In genomic region chr7:101238226-101239182, GRCh38 we compare ENCODE assay signal across 16 cellular contexts. TPM values are rescaled to one million over a fixed set of nuclear protein-coding genes. Genes with fewer than 3 reads are reported as not detected.
DNase-seq lines count a peak whose midpoint lies in the region; ATAC-seq, FAIRE-seq and TF ChIP-seq lines count a peak whose summit lies in the region.
"Had no signal": no experiment of that assay in that cellular context is flagged by ENCODE, and none has a peak within 500 bp of the region (broad histone marks: within the 10 kb centered on the region; RNA-seq: fewer than 3 reads in every experiment).

No MANE protein-coding gene starts in this region.

- peak overlapping the region; percentile 41 for H3K27ac Mint-ChIP-seq in central memory CD8-positive, alpha-beta T cell (ENCODE audit: low read depth)

- H3K4me3 ChIP-seq in GM23248 = no peak overlapping the region
- H3K4me3 ChIP-seq in HepG2 (replicated peaks in 1 of 3; ENCODE audit: insufficient read depth in 1 of 3, low read depth in 2 of 3, low read length in 3 of 3) = no peak overlapping the region
- peak overlapping the region in 1 of 2 donors; percentile 84 for H3K4me3 ChIP-seq in small intestine (ENCODE audit: low read depth in 1 of 2, low read length in 2 of 2)
- H3K4me3 ChIP-seq in A673 (ENCODE audit: low read depth, low read length, poor library complexity, severe bottlenecking) = no peak overlapping the region

- in situ Hi-C loops in GM23248 (cut with MboI) (no loop called here), HepG2 (cut with HindIII; ENCODE audit: extremely low pct_ligation_motif_present, low pct_unique_long_range_greater_than_20kb) (no loop called here)

- H4K20me1 ChIP-seq in GM23248 (ENCODE audit: insufficient read depth) (no peaks in the 10 kb centered on the region), HepG2 (ENCODE audit: insufficient read depth, low read length) (no peaks in the 10 kb centered on the region)

- TF ChIP-seq CTCF in HepG2 (CRISPR knock-in tag; IDR thresholded peaks at IDR 0.05) (no peak), A673 (conservative IDR thresholded peaks at IDR 0.05; ENCODE audit: low read depth, low read length) (no peak)

- TF ChIP-seq RAD21 in HepG2 (CRISPR knock-in tag; IDR thresholded peaks at IDR 0.05) = no peak

- H3K27ac ChIP-seq in GM23248 = peak overlapping the region; percentile 21
- H3K27ac ChIP-seq in HepG2 (ENCODE audit: extremely low read length, insufficient read depth, low read length) = peak overlapping the region; percentile 71
- H3K27ac ChIP-seq in small intestine (ENCODE audit: low read depth in 1 of 2, low read length in 1 of 2) = peak overlapping the region; percentile 97 to 99
- no peak overlapping the region for H3K27ac ChIP-seq in A673 (ENCODE audit: low read depth, low read length, poor library complexity, severe bottlenecking)

- FAIRE-seq in HepG2 (lab: Jason Lieb, UNC) (no peak), small intestine (lab: Jason Lieb, UNC) (no peak)
- FAIRE-seq: HTR-8/SVneo had no signal

- no peaks in the 10 kb centered on the region for H3K9me2 ChIP-seq in GM23248 (ENCODE audit: insufficient read depth)

- no peak overlapping the region for H3K4me3 Mint-ChIP-seq in central memory CD8-positive, alpha-beta T cell
- H3K4me3 Mint-ChIP-seq: naive thymus-derived CD4-positive, alpha-beta T cell had no signal

- H3K9ac ChIP-seq in GM23248 (0 out of 2 replicates have a peak overlapping the region, but pooled peaks have one; percentile 18), HepG2 (ENCODE audit: insufficient read depth, low read depth, low read length) (no peak overlapping the region)

- H3K9me3 ChIP-seq in GM23248 (ENCODE audit: low read depth) (no peaks in the 10 kb centered on the region), HepG2 (ENCODE audit: low read length) (no peaks in the 10 kb centered on the region), small intestine (ENCODE audit: control insufficient read depth, low read depth) (no peaks in the 10 kb centered on the region), A673 (ENCODE audit: low read depth, low read length, poor library complexity, severe bottlenecking) (no peaks in the 10 kb centered on the region)

- H3F3A ChIP-seq in GM23248 (ENCODE audit: insufficient read depth) = peaks cover 10% of the 10 kb centered on the region

- no peak for TF ChIP-seq POLR2A in HepG2 (IDR thresholded peaks at IDR 0.05; ENCODE audit: insufficient read depth in 1 of 2, low read depth in 2 of 2, low read length in 2 of 2)

- H3K4me1 ChIP-seq in GM23248 (ENCODE audit: insufficient read depth) = peaks cover 17% of the 10 kb centered on the region
- H3K4me1 ChIP-seq in HepG2 (ENCODE audit: insufficient read depth, low read length) = peaks cover 56% of the 10 kb centered on the region
- peaks cover 0 to 1% of the 10 kb centered on the region in 2 donors for H3K4me1 ChIP-seq in small intestine (ENCODE audit: control insufficient read depth in 2 of 2, insufficient read depth in 1 of 2, low read depth in 1 of 2, low read length in 1 of 2)
- H3K4me1 ChIP-seq in A673 (ENCODE audit: insufficient read depth, low read length, poor library complexity, severe bottlenecking) = no peaks in the 10 kb centered on the region

- BruUV-seq in HepG2 (replicated peaks; lab: Mats Ljungman, UMichigan) (no TSS peak), A673 (replicated peaks; lab: Mats Ljungman, UMichigan) (no TSS peak)

- H3K36me3 Mint-ChIP-seq in central memory CD8-positive, alpha-beta T cell (ENCODE audit: insufficient read depth) = peaks cover 6% of the 10 kb centered on the region

- CTCF ChIA-PET in HepG2 (lab: Yijun Ruan, JAX; ENCODE audit: low intra/inter-chr PET ratio, low total read pairs) (no interaction called here), A673 (lab: Charles Lee) (no interaction called here)

- 77 to 83% methylated on average over 26 to 28 of the region's 28 CpGs for WGBS in GM23248 (ENCODE audit: low coverage in 1 of 2, low lambda C conversion rate in 2 of 2, missing lambda C conversion rate in 2 of 2), 2 experiments
- 98% methylated on average over 18 of the region's 28 CpGs for WGBS in HepG2 (ENCODE audit: low lambda C conversion rate)
- 16 to 45% (median 40%) methylated on average over 23 to 28 of the region's 28 CpGs for WGBS in small intestine, 3 donors

- H3K27me3 ChIP-seq in GM23248 (replicated peaks; ENCODE audit: insufficient read depth) (no peaks in the 10 kb centered on the region), HepG2 (ENCODE audit: control insufficient read depth in 1 of 2, insufficient read depth in 2 of 2, low read length in 2 of 2) (no peaks in the 10 kb centered on the region), small intestine (ENCODE audit: control insufficient read depth in 2 of 2, insufficient read depth in 2 of 2, low read length in 2 of 2) (no peaks in the 10 kb centered on the region), A673 (replicated peaks; ENCODE audit: insufficient read depth, low read depth, low read length, poor library complexity) (no peaks in the 10 kb centered on the region)

- H3K4me2 ChIP-seq in GM23248 (ENCODE audit: unreplicated experiment) = no peak overlapping the region
- H3K4me2 ChIP-seq in HepG2 (ENCODE audit: low read depth, low read length) = peak overlapping the region; percentile 82; the same call in 1 of the 2 replicates

- POLR2A ChIA-PET in HepG2 (lab: Yijun Ruan, JAX) = interaction anchor here (0.7 to 3.2 kb wide), 13 partner anchors 11 to 138 kb away, joined by 3 to 33 read pairs (median 4); partner anchors contain the start of genes MOGAT3, PLOD3 and ZNHIT1
- POLR2A ChIA-PET in A673 (lab: Charles Lee; ENCODE audit: low non-redundant PET) = no interaction called here

- intact Hi-C loops in HepG2 (cut with micrococcal nuclease; ENCODE audit: unreplicated experiment) = no loop called here
- intact Hi-C loops in A673 (cut with micrococcal nuclease; ENCODE audit: unreplicated experiment) = no loop called here

- no peaks in the 10 kb centered on the region for H3K9me3 Mint-ChIP-seq in central memory CD8-positive, alpha-beta T cell
- H3K9me3 Mint-ChIP-seq: naive thymus-derived CD4-positive, alpha-beta T cell had no signal

- H3K36me3 ChIP-seq in GM23248 (ENCODE audit: low read depth) = no peaks in the 10 kb centered on the region
- peaks cover 7 to 20% of the 10 kb centered on the region in 2 experiments; a peak in 4 of 5 replicates for H3K36me3 ChIP-seq in HepG2 (replicated peaks in 1 of 2; ENCODE audit: control insufficient read depth in 1 of 2, insufficient read depth in 2 of 2, low read length in 2 of 2)
- peaks cover 0 to 5% of the 10 kb centered on the region in 2 donors for H3K36me3 ChIP-seq in small intestine (ENCODE audit: control insufficient read depth in 2 of 2, insufficient read depth in 2 of 2, low read length in 2 of 2)
- H3K36me3 ChIP-seq in A673 (ENCODE audit: insufficient read depth, low read length, poor library complexity, severe bottlenecking) = peaks cover 9% of the 10 kb centered on the region

- H2AFZ ChIP-seq in GM23248 (no peak overlapping the region), HepG2 (ENCODE audit: low read length) (no peak overlapping the region)

- H3K79me2 ChIP-seq in GM23248 (ENCODE audit: insufficient read depth) = peaks cover 37% of the 10 kb centered on the region
- H3K79me2 ChIP-seq in HepG2 (ENCODE audit: insufficient read depth, low read length) = peaks cover 10% of the 10 kb centered on the region

- peaks cover under 1% of the 10 kb centered on the region for H3K4me1 Mint-ChIP-seq in central memory CD8-positive, alpha-beta T cell

- H3K27me3 Mint-ChIP-seq in central memory CD8-positive, alpha-beta T cell = no peaks in the 10 kb centered on the region
- H3K27me3 Mint-ChIP-seq: naive thymus-derived CD4-positive, alpha-beta T cell had no signal

- ATAC-seq in central memory CD8-positive, alpha-beta T cell (replicated peaks; ENCODE audit: extremely low read depth, poor library complexity, severe bottlenecking) = no peak
- ATAC-seq in HepG2 = peak; percentile 35
- no peak for ATAC-seq in GM21576 (IDR thresholded peaks at IDR 0.05; ENCODE audit: unreplicated experiment)
- ATAC-seq: naive thymus-derived CD4-positive, alpha-beta T cell had no signal

- no peak for DNase-seq in GM23248
- no peak for DNase-seq in central memory CD8-positive, alpha-beta T cell (ENCODE audit: low spot score in 2 of 2)
- no peak for DNase-seq in HepG2 (ENCODE audit: low spot score)
- peak; percentile 91 for DNase-seq in small intestine
- DNase-seq in germinal center (ENCODE audit: low spot score) = no peak
- DNase-seq in A673 (ENCODE audit: low spot score) = no peak
- no peak for DNase-seq in nucleus accumbens (lab: John Stamatoyannopoulos, UW)
- DNase-seq: activated CD8-positive, alpha-beta memory T cell treated with anti-CD3 and anti-CD28 coated beads, Interleukin-2, amount 50 U/mL, for 48 hours; naive thymus-derived CD4-positive, alpha-beta T cell; stimulated activated CD4-positive, alpha-beta T cell treated with anti-CD3 and anti-CD28 coated beads, Interleukin-2, amount 100 ng/mL, for 48 hours had no signal

- no peak for TF ChIP-seq EP300 in HepG2 (IDR thresholded peaks at IDR 0.05; ENCODE audit: low read depth in 2 of 2, low read length in 2 of 2)
- TF ChIP-seq EP300 in HepG2 (CRISPR knock-in tag; IDR thresholded peaks at IDR 0.05; ENCODE audit: borderline replicate concordance) = no peak

RNA-seq across cellular contexts. Expression of gene CLDN15, which starts 0.9 kb away (rescaled TPM):
- total RNA-seq in GM23248 (2014; rRNA removed; shearing (Covaris generic)) = 2.9 and 5.0 TPM in 2 replicates
- polyA plus RNA-seq in GM23248 (2016; fragmentation: Nextera tagmentation; extraction: Ambion mirVana) (0.81 and 1.4 TPM in 2 replicates), HepG2 (2011; rRNA removed) (17.8 and 20.6 TPM in 2 replicates), small intestine (100 to 1,000 TPM; 303 to 315 (median 314) TPM)
- total RNA-seq in HepG2 (2016; rRNA removed; fragmentation: Illumina TruSeq; extraction: Trizol) (2.2 and 7.1 TPM in 2 replicates), A673 (2021) (14.7 and 16.6 TPM in 2 replicates)
- total RNA-seq in HepG2 (2016; cell fraction: cytosol; rRNA removed; fragmentation: Illumina TruSeq; extraction: Trizol; ENCODE audit: low read depth) = 1.6 and 1.9 TPM in 2 replicates
- 1.7 and 7.0 TPM in 2 replicates for total RNA-seq in HepG2 (2016; cell fraction: insoluble cytoplasmic fraction; rRNA removed; fragmentation: Illumina TruSeq; extraction: Trizol)
- total RNA-seq in HepG2 (2016; cell fraction: membrane; rRNA removed; fragmentation: Illumina TruSeq; extraction: Trizol) = 2.3 and 3.3 TPM in 2 replicates
- total RNA-seq in HepG2 (2016; cell fraction: nucleus; rRNA removed; fragmentation: Illumina TruSeq; extraction: Trizol) = 8.2 and 12.3 TPM in 2 replicates
- 5.9 and 8.1 TPM in 2 replicates for polyA plus RNA-seq in HepG2 (2011; cell fraction: cytosol; rRNA removed)
- 79.5 and 89.0 TPM in 2 replicates for polyA plus RNA-seq in HepG2 (2011; cell fraction: nucleus; rRNA removed)
- 7.2 and 11.3 TPM in 2 replicates for polyA plus RNA-seq in HepG2 (2012)
- 1.8 and 1.9 TPM in 2 replicates for polyA plus RNA-seq in HepG2 (2016; cell fraction: cytosol; fragmentation: Illumina TruSeq; extraction: Trizol; ENCODE audit: low read depth)
- 2.5 and 3.3 TPM in 2 replicates for polyA plus RNA-seq in HepG2 (2016; cell fraction: insoluble cytoplasmic fraction; fragmentation: Illumina TruSeq; extraction: Trizol; ENCODE audit: low read depth)
- 2.7 and 4.4 TPM in 2 replicates for polyA plus RNA-seq in HepG2 (2016; cell fraction: membrane; fragmentation: Illumina TruSeq; extraction: Trizol; ENCODE audit: low read depth)
- polyA plus RNA-seq in HepG2 (2016; cell fraction: nucleus; fragmentation: Illumina TruSeq; extraction: Trizol; ENCODE audit: insufficient read depth, low read depth) = 36.5 and 40.0 TPM in 2 replicates
- polyA minus RNA-seq in HepG2 (2011; rRNA and poly(A)+ RNA removed; ENCODE audit: low replicate concordance) = 15.5 and 16.2 TPM in 2 replicates
- polyA minus RNA-seq in HepG2 (2011; cell fraction: cytosol; rRNA and poly(A)+ RNA removed) = 2.0 and 3.3 TPM in 2 replicates
- 18.2 TPM in 2 replicates for polyA minus RNA-seq in HepG2 (2011; cell fraction: nucleus; rRNA and poly(A)+ RNA removed)
- polyA plus RNA-seq: CD14-positive monocyte had no signal

RNA-seq across cellular contexts. Expression of gene FIS1, which starts 6.4 kb away (rescaled TPM):
- 169 and 193 TPM in 2 replicates for total RNA-seq in GM23248 (2014; rRNA removed; shearing (Covaris generic))
- polyA plus RNA-seq in GM23248 (2016; fragmentation: Nextera tagmentation; extraction: Ambion mirVana) = 235 and 237 TPM in 2 replicates
- 97.5 and 122 TPM in 2 replicates for total RNA-seq in HepG2 (2016; rRNA removed; fragmentation: Illumina TruSeq; extraction: Trizol)
- total RNA-seq in HepG2 (2016; cell fraction: cytosol; rRNA removed; fragmentation: Illumina TruSeq; extraction: Trizol; ENCODE audit: low read depth) = 100 and 125 TPM in 2 replicates
- 102 and 131 TPM in 2 replicates for total RNA-seq in HepG2 (2016; cell fraction: insoluble cytoplasmic fraction; rRNA removed; fragmentation: Illumina TruSeq; extraction: Trizol)
- 121 and 149 TPM in 2 replicates for total RNA-seq in HepG2 (2016; cell fraction: membrane; rRNA removed; fragmentation: Illumina TruSeq; extraction: Trizol)
- total RNA-seq in HepG2 (2016; cell fraction: nucleus; rRNA removed; fragmentation: Illumina TruSeq; extraction: Trizol) = 45.4 and 52.1 TPM in 2 replicates
- polyA plus RNA-seq in HepG2 (2011; rRNA removed) = 97.5 and 101 TPM in 2 replicates
- 160 and 210 TPM in 2 replicates for polyA plus RNA-seq in HepG2 (2011; cell fraction: cytosol; rRNA removed)
- polyA plus RNA-seq in HepG2 (2011; cell fraction: nucleus; rRNA removed) = 129 and 133 TPM in 2 replicates
- polyA plus RNA-seq in HepG2 (2012) = 51.7 and 63.6 TPM in 2 replicates
- polyA plus RNA-seq in HepG2 (2016; cell fraction: cytosol; fragmentation: Illumina TruSeq; extraction: Trizol; ENCODE audit: low read depth) = 123 and 156 TPM in 2 replicates
- 123 and 128 TPM in 2 replicates for polyA plus RNA-seq in HepG2 (2016; cell fraction: insoluble cytoplasmic fraction; fragmentation: Illumina TruSeq; extraction: Trizol; ENCODE audit: low read depth)
- polyA plus RNA-seq in HepG2 (2016; cell fraction: membrane; fragmentation: Illumina TruSeq; extraction: Trizol; ENCODE audit: low read depth) = 120 and 131 TPM in 2 replicates
- polyA plus RNA-seq in HepG2 (2016; cell fraction: nucleus; fragmentation: Illumina TruSeq; extraction: Trizol; ENCODE audit: insufficient read depth, low read depth) = 87.9 and 91.1 TPM in 2 replicates
- polyA minus RNA-seq in HepG2 (2011; rRNA and poly(A)+ RNA removed; ENCODE audit: low replicate concordance) = 39.1 and 61.0 TPM in 2 replicates
- 19.9 and 20.4 TPM in 2 replicates for polyA minus RNA-seq in HepG2 (2011; cell fraction: cytosol; rRNA and poly(A)+ RNA removed)
- 35.4 and 38.3 TPM in 2 replicates for polyA minus RNA-seq in HepG2 (2011; cell fraction: nucleus; rRNA and poly(A)+ RNA removed)
- polyA plus RNA-seq in small intestine = 100 to 1,000 TPM; 236 to 319 (median 248) TPM
- total RNA-seq in A673 (2021) = 74.1 and 79.6 TPM in 2 replicates

RNA-seq across cellular contexts. Expression of gene ZNHIT1, which starts 20.5 kb away (rescaled TPM):
- 98.0 and 102 TPM in 2 replicates for total RNA-seq in GM23248 (2014; rRNA removed; shearing (Covaris generic))
- polyA plus RNA-seq in GM23248 (2016; fragmentation: Nextera tagmentation; extraction: Ambion mirVana) = 119 and 129 TPM in 2 replicates
- 64.5 and 66.5 TPM in 2 replicates for total RNA-seq in HepG2 (2016; rRNA removed; fragmentation: Illumina TruSeq; extraction: Trizol)
- 64.0 and 69.5 TPM in 2 replicates for total RNA-seq in HepG2 (2016; cell fraction: cytosol; rRNA removed; fragmentation: Illumina TruSeq; extraction: Trizol; ENCODE audit: low read depth)
- 68.4 and 76.1 TPM in 2 replicates for total RNA-seq in HepG2 (2016; cell fraction: insoluble cytoplasmic fraction; rRNA removed; fragmentation: Illumina TruSeq; extraction: Trizol)
- total RNA-seq in HepG2 (2016; cell fraction: membrane; rRNA removed; fragmentation: Illumina TruSeq; extraction: Trizol) = 53.8 and 60.2 TPM in 2 replicates
- total RNA-seq in HepG2 (2016; cell fraction: nucleus; rRNA removed; fragmentation: Illumina TruSeq; extraction: Trizol) = 26.8 and 31.3 TPM in 2 replicates
- polyA plus RNA-seq in HepG2 (2011; rRNA removed) = 32.5 and 36.8 TPM in 2 replicates
- polyA plus RNA-seq in HepG2 (2011; cell fraction: cytosol; rRNA removed) = 42.7 and 52.4 TPM in 2 replicates
- polyA plus RNA-seq in HepG2 (2011; cell fraction: nucleus; rRNA removed) = 23.5 and 25.9 TPM in 2 replicates
- polyA plus RNA-seq in HepG2 (2012) = 41.6 and 44.7 TPM in 2 replicates
- polyA plus RNA-seq in HepG2 (2016; cell fraction: cytosol; fragmentation: Illumina TruSeq; extraction: Trizol; ENCODE audit: low read depth) = 71.9 and 73.7 TPM in 2 replicates
- polyA plus RNA-seq in HepG2 (2016; cell fraction: insoluble cytoplasmic fraction; fragmentation: Illumina TruSeq; extraction: Trizol; ENCODE audit: low read depth) = 68.8 and 69.1 TPM in 2 replicates
- polyA plus RNA-seq in HepG2 (2016; cell fraction: membrane; fragmentation: Illumina TruSeq; extraction: Trizol; ENCODE audit: low read depth) = 47.5 and 51.9 TPM in 2 replicates
- 57.2 and 62.8 TPM in 2 replicates for polyA plus RNA-seq in HepG2 (2016; cell fraction: nucleus; fragmentation: Illumina TruSeq; extraction: Trizol; ENCODE audit: insufficient read depth, low read depth)
- polyA minus RNA-seq in HepG2 (2011; rRNA and poly(A)+ RNA removed; ENCODE audit: low replicate concordance) = 23.4 and 35.9 TPM in 2 replicates
- 21.7 and 22.1 TPM in 2 replicates for polyA minus RNA-seq in HepG2 (2011; cell fraction: cytosol; rRNA and poly(A)+ RNA removed)
- 5.4 and 6.3 TPM in 2 replicates for polyA minus RNA-seq in HepG2 (2011; cell fraction: nucleus; rRNA and poly(A)+ RNA removed)
- 100 to 1,000 TPM; 118 to 240 (median 208) TPM for polyA plus RNA-seq in small intestine
- 64.4 and 65.1 TPM in 2 replicates for total RNA-seq in A673 (2021)

RNA-seq across cellular contexts. Expression of gene PLOD3, which starts 21.1 kb away (rescaled TPM):
- total RNA-seq in GM23248 (2014; rRNA removed; shearing (Covaris generic)) = 126 and 149 TPM in 2 replicates
- 189 and 190 TPM in 2 replicates for polyA plus RNA-seq in GM23248 (2016; fragmentation: Nextera tagmentation; extraction: Ambion mirVana)
- 22.2 and 67.4 TPM in 2 replicates for total RNA-seq in HepG2 (2016; rRNA removed; fragmentation: Illumina TruSeq; extraction: Trizol)
- 23.9 and 25.4 TPM in 2 replicates for total RNA-seq in HepG2 (2016; cell fraction: cytosol; rRNA removed; fragmentation: Illumina TruSeq; extraction: Trizol; ENCODE audit: low read depth)
- total RNA-seq in HepG2 (2016; cell fraction: insoluble cytoplasmic fraction; rRNA removed; fragmentation: Illumina TruSeq; extraction: Trizol) = 20.2 and 72.6 TPM in 2 replicates
- total RNA-seq in HepG2 (2016; cell fraction: membrane; rRNA removed; fragmentation: Illumina TruSeq; extraction: Trizol) = 24.4 and 25.4 TPM in 2 replicates
- total RNA-seq in HepG2 (2016; cell fraction: nucleus; rRNA removed; fragmentation: Illumina TruSeq; extraction: Trizol) = 63.9 and 86.6 TPM in 2 replicates
- polyA plus RNA-seq in HepG2 (2011; rRNA removed) = 65.8 and 69.0 TPM in 2 replicates
- 46.3 and 69.3 TPM in 2 replicates for polyA plus RNA-seq in HepG2 (2011; cell fraction: cytosol; rRNA removed)
- 162 and 195 TPM in 2 replicates for polyA plus RNA-seq in HepG2 (2011; cell fraction: nucleus; rRNA removed)
- polyA plus RNA-seq in HepG2 (2012) = 53.0 and 94.8 TPM in 2 replicates
- polyA plus RNA-seq in HepG2 (2016; cell fraction: cytosol; fragmentation: Illumina TruSeq; extraction: Trizol; ENCODE audit: low read depth) = 12.2 and 13.8 TPM in 2 replicates
- polyA plus RNA-seq in HepG2 (2016; cell fraction: insoluble cytoplasmic fraction; fragmentation: Illumina TruSeq; extraction: Trizol; ENCODE audit: low read depth) = 27.9 and 38.5 TPM in 2 replicates
- polyA plus RNA-seq in HepG2 (2016; cell fraction: membrane; fragmentation: Illumina TruSeq; extraction: Trizol; ENCODE audit: low read depth) = 21.2 and 23.4 TPM in 2 replicates
- 217 and 227 TPM in 2 replicates for polyA plus RNA-seq in HepG2 (2016; cell fraction: nucleus; fragmentation: Illumina TruSeq; extraction: Trizol; ENCODE audit: insufficient read depth, low read depth)
- 44.4 and 96.8 TPM in 2 replicates for polyA minus RNA-seq in HepG2 (2011; rRNA and poly(A)+ RNA removed; ENCODE audit: low replicate concordance)
- polyA minus RNA-seq in HepG2 (2011; cell fraction: cytosol; rRNA and poly(A)+ RNA removed) = 55.0 and 69.8 TPM in 2 replicates
- 37.7 and 50.2 TPM in 2 replicates for polyA minus RNA-seq in HepG2 (2011; cell fraction: nucleus; rRNA and poly(A)+ RNA removed)
- polyA plus RNA-seq in small intestine = 10 to 100 TPM; 54.8 to 67.0 (median 62.8) TPM
- 77.0 and 84.1 TPM in 2 replicates for total RNA-seq in A673 (2021)

RNA-seq across cellular contexts. Expression of gene MOGAT3, which starts 37.7 kb away (rescaled TPM):
- total RNA-seq in GM23248 (2014; rRNA removed; shearing (Covaris generic)) = not detected in 2 replicates
- polyA plus RNA-seq in GM23248 (2016; fragmentation: Nextera tagmentation; extraction: Ambion mirVana) = not detected in 2 replicates
- total RNA-seq in HepG2 (2016; rRNA removed; fragmentation: Illumina TruSeq; extraction: Trizol) = 5.5 and 22.5 TPM in 2 replicates
- total RNA-seq in HepG2 (2016; cell fraction: cytosol; rRNA removed; fragmentation: Illumina TruSeq; extraction: Trizol; ENCODE audit: low read depth) = 4.9 TPM in 2 replicates
- total RNA-seq in HepG2 (2016; cell fraction: insoluble cytoplasmic fraction; rRNA removed; fragmentation: Illumina TruSeq; extraction: Trizol) = 5.7 and 22.7 TPM in 2 replicates
- 4.8 and 5.0 TPM in 2 replicates for total RNA-seq in HepG2 (2016; cell fraction: membrane; rRNA removed; fragmentation: Illumina TruSeq; extraction: Trizol)
- total RNA-seq in HepG2 (2016; cell fraction: nucleus; rRNA removed; fragmentation: Illumina TruSeq; extraction: Trizol) = 38.2 and 46.4 TPM in 2 replicates
- 30.5 and 39.2 TPM in 2 replicates for polyA plus RNA-seq in HepG2 (2011; rRNA removed)
- 16.6 and 17.2 TPM in 2 replicates for polyA plus RNA-seq in HepG2 (2011; cell fraction: cytosol; rRNA removed)
- 82.9 and 84.5 TPM in 2 replicates for polyA plus RNA-seq in HepG2 (2011; cell fraction: nucleus; rRNA removed)
- polyA plus RNA-seq in HepG2 (2012) = 17.1 and 24.2 TPM in 2 replicates
- 1.8 and 2.5 TPM in 2 replicates for polyA plus RNA-seq in HepG2 (2016; cell fraction: cytosol; fragmentation: Illumina TruSeq; extraction: Trizol; ENCODE audit: low read depth)
- 5.6 and 6.9 TPM in 2 replicates for polyA plus RNA-seq in HepG2 (2016; cell fraction: insoluble cytoplasmic fraction; fragmentation: Illumina TruSeq; extraction: Trizol; ENCODE audit: low read depth)
- 2.9 and 3.0 TPM in 2 replicates for polyA plus RNA-seq in HepG2 (2016; cell fraction: membrane; fragmentation: Illumina TruSeq; extraction: Trizol; ENCODE audit: low read depth)
- 38.7 and 42.5 TPM in 2 replicates for polyA plus RNA-seq in HepG2 (2016; cell fraction: nucleus; fragmentation: Illumina TruSeq; extraction: Trizol; ENCODE audit: insufficient read depth, low read depth)
- 121 TPM in 1 of 2 replicates, not detected in the other for polyA minus RNA-seq in HepG2 (2011; rRNA and poly(A)+ RNA removed; ENCODE audit: low replicate concordance)
- 14.9 and 15.6 TPM in 2 replicates for polyA minus RNA-seq in HepG2 (2011; cell fraction: cytosol; rRNA and poly(A)+ RNA removed)
- polyA minus RNA-seq in HepG2 (2011; cell fraction: nucleus; rRNA and poly(A)+ RNA removed) = 233 and 284 TPM in 2 replicates
- 10 to 100 TPM; 15.4 to 63.3 (median 58.9) TPM for polyA plus RNA-seq in small intestine
- not detected in 2 replicates for total RNA-seq in A673 (2021)
- total RNA-seq: glomerular endothelial cell; naive thymus-derived CD4-positive, alpha-beta T cell; OCI-LY7; ureter had no signal
- polyA plus RNA-seq: CD14-positive monocyte; naive thymus-derived CD4-positive, alpha-beta T cell had no signal
